Comparison of ENCODE assay signal across 23 cellular contexts in the genomic region with DNA sequence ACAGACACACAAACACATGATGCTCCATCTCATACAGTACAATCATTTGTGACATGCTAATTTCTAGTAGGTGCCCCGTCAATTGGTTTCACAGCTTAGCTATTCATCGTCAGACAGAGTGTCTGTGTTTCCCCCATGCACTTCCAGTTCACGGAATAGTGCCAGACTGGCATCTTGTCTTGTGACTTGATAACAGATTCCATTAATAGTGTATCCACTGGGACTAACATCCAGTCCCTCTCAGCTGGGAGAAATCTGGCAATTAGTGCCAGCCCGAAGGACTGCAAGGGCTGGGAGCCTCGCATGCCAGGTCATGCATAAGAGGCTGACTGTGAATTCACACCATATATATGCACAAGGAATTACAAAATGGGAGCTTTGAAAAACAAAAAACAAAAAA. TPM values are rescaled to one million over a fixed set of nuclear protein-coding genes. Genes with fewer than 3 reads are reported as not detected.
DNase-seq lines count a peak whose midpoint lies in the region; ATAC-seq, FAIRE-seq and TF ChIP-seq lines count a peak whose summit lies in the region.
"Had no signal": no experiment of that assay in that cellular context is flagged by ENCODE, and none has a peak within 500 bp of the region (broad histone marks: within the 10 kb centered on the region; RNA-seq: fewer than 3 reads in every experiment).

No MANE protein-coding gene starts in this region.

- no peaks in the 10 kb centered on the region for H3K9me1 ChIP-seq in keratinocyte (ENCODE audit: control insufficient read depth, extremely low read depth, insufficient read depth, low read length)

- no peak for TF ChIP-seq POLR2A in H1 (IDR thresholded peaks at IDR 0.05; ENCODE audit: control extremely low read depth in 1 of 2, low read depth in 2 of 2, low read length in 2 of 2)

- no peak overlapping the region for H2AFZ ChIP-seq in H1 (ENCODE audit: low read length)
- H2AFZ ChIP-seq in keratinocyte (ENCODE audit: control insufficient read depth, low read length): no peak overlapping the region

- H3K9ac ChIP-seq in H1 (replicated peaks in 1 of 4; ENCODE audit: extremely low read depth in 1 of 4, low read depth in 3 of 4, low read length in 3 of 4) (no peak overlapping the region), keratinocyte (ENCODE audit: control insufficient read depth, extremely low read depth, insufficient read depth, low read length) (no peak overlapping the region)
- H3K9ac ChIP-seq: KMS-11 had no signal

- H3K4ac ChIP-seq in H1 (replicated peaks; ENCODE audit: insufficient read length, low read depth, low read length): no peak overlapping the region

- FAIRE-seq in H1 (lab: Jason Lieb, UNC) (no peak), keratinocyte (lab: Jason Lieb, UNC) (peak; percentile 44)
- FAIRE-seq: GM12878, GM19239, RCC 7860 had no signal

- H3K27me3 ChIP-seq in H1 (replicated peaks in 1 of 4; ENCODE audit: control insufficient read depth in 3 of 4, extremely low read depth in 1 of 4, insufficient read depth in 3 of 4, low read length in 3 of 4) (no peaks in the 10 kb centered on the region), keratinocyte (ENCODE audit: control insufficient read depth, extremely low read depth, insufficient read depth, low read length) (no peaks in the 10 kb centered on the region)

- intact Hi-C loops in cardiac septum (cut with DNase I): loop anchor here (2.0 kb wide), 1 partner anchor 26 kb away; no protein-coding TSS in a partner anchor

- H3K4me1 ChIP-seq in H1 (replicated peaks in 1 of 4; ENCODE audit: control insufficient read depth in 3 of 4, insufficient read depth in 4 of 4, low read length in 3 of 4) (peaks cover 0 to 12% (median 5%) of the 10 kb centered on the region in 4 experiments; a peak in 3 of 7 replicates), keratinocyte (ENCODE audit: control insufficient read depth, extremely low read depth, insufficient read depth, low read length) (no peaks in the 10 kb centered on the region)

- H3K23ac ChIP-seq in H1 (ENCODE audit: insufficient read length): no peak overlapping the region

- H2AK5ac ChIP-seq in H1 (ENCODE audit: low read depth, low read length): no peak overlapping the region

- H3K56ac ChIP-seq in H1 (replicated peaks; ENCODE audit: insufficient read length, low read depth, low read length): no peak overlapping the region

- DNase-seq in H1 (ENCODE audit: low read depth in 1 of 2, low spot score in 2 of 2): no peak
- DNase-seq in cardiac septum (ENCODE audit: low spot score): peak; percentile 77
- no peak for DNase-seq in keratinocyte (ENCODE audit: low read depth, low spot score)
- DNase-seq in superior temporal gyrus (ENCODE audit: extremely low spot score): peak; percentile 56
- DNase-seq in NCI-H510A treated with DMSO at 0.1 percent for 48 hours (lab: John Stamatoyannopoulos, UW): no peak
- no peak for DNase-seq in NCI-H446 treated with DMSO at 0.1 percent for 48 hours (lab: John Stamatoyannopoulos, UW)
- DNase-seq in AG08396 (ENCODE audit: low spot score): no peak
- DNase-seq: Calu3; CD4-positive, alpha-beta T cell; DMS53; EL; MV-4-11; NCI-H1417 treated with DMSO at 0.1 percent for 48 hours; NCI-H1930; NK-92 treated with Interleukin-12 subunit alpha and Interleukin-12 subunit beta, amount 100 ng/mL, for 24 hours; SHP77 treated with DMSO at 0.1 percent for 48 hours; T-cell had no signal

- TF ChIP-seq EP300 in H1 (IDR thresholded peaks at IDR 0.05; ENCODE audit: borderline replicate concordance in 1 of 2, low read depth in 2 of 2, low read length in 2 of 2): no peak

- no peak overlapping the region for H3K14ac ChIP-seq in H1 (ENCODE audit: insufficient read length)

- H3K4me2 ChIP-seq in H1 (ENCODE audit: insufficient read depth in 1 of 2, low read depth in 2 of 2, low read length in 2 of 2): no peak overlapping the region
- H3K4me2 ChIP-seq in keratinocyte (ENCODE audit: control insufficient read depth, extremely low read depth, insufficient read depth, low read depth, low read length): no peak overlapping the region
- H3K4me2 ChIP-seq: KMS-11 had no signal

- H3K9me3 ChIP-seq in H1 (ENCODE audit: insufficient read depth in 2 of 2, low read depth in 1 of 2, low read length in 1 of 2) (peaks cover 0 to 1% of the 10 kb centered on the region in 2 experiments; a peak in 1 of 4 replicates), keratinocyte (ENCODE audit: control insufficient read depth, low read depth, low read length) (no peaks in the 10 kb centered on the region)

- no peak overlapping the region for H2BK15ac ChIP-seq in H1 (ENCODE audit: low read length)

- H3K18ac ChIP-seq in H1 (ENCODE audit: extremely low read depth, low read length): no peak overlapping the region; the same call in 1 of the 2 replicates

- TF ChIP-seq RAD21 in H1 (IDR thresholded peaks at IDR 0.05 in 1 of 2, conservative IDR thresholded peaks at IDR 0.05 in 1 of 2; ENCODE audit: low read depth in 2 of 2, low read length in 2 of 2): no peak

- H4K20me1 ChIP-seq in H1 (replicated peaks in 1 of 2; ENCODE audit: control insufficient read depth in 1 of 2, insufficient read depth in 2 of 2, low read length in 2 of 2) (no peaks in the 10 kb centered on the region), keratinocyte (ENCODE audit: control insufficient read depth, extremely low read depth, insufficient read depth, low read length) (no peaks in the 10 kb centered on the region)

- 89% methylated on average over 5 of the region's 5 CpGs; no CpG with 5 or more reads in 1 of the 2 experiments for WGBS in H1 (ENCODE audit: extremely low coverage in 1 of 2, insufficient coverage in 1 of 2, insufficient read length in 1 of 2, insufficient replicate concordance in 2 of 2, low coverage in 1 of 2, low lambda C conversion rate in 2 of 2, missing lambda C conversion rate in 1 of 2), 2 experiments

- dilution Hi-C loops in keratinocyte (cut with MboI; ENCODE audit: extremely low pct_ligation_motif_present, low sequenced_read_pairs): no loop called here

- H2BK120ac ChIP-seq in H1 (replicated peaks; ENCODE audit: low read depth, low read length): no peak overlapping the region

- POLR2A ChIA-PET in H1 (lab: Charles Lee; ENCODE audit: partially characterized antibody): no interaction called here

- H4K5ac ChIP-seq in H1 (ENCODE audit: insufficient read length, low read depth, low read length): no peak overlapping the region

- ATAC-seq in HG02938 (IDR thresholded peaks at IDR 0.05; ENCODE audit: unreplicated experiment): no peak
- ATAC-seq: GM12878, SK-N-SH treated with all-trans-retinoic acid at 6 μM for 48 hours, T-cell had no signal

- no peak for TF ChIP-seq CTCF in H1 (IDR thresholded peaks at IDR 0.05; ENCODE audit: control extremely low read depth in 1 of 3, insufficient read depth in 1 of 3, low read depth in 1 of 3, low read length in 3 of 3)
- TF ChIP-seq CTCF in keratinocyte (optimal IDR thresholded peaks at IDR 0.05 in 1 of 3, IDR thresholded peaks at IDR 0.05 in 1 of 3, conservative IDR thresholded peaks at IDR 0.05 in 1 of 3; ENCODE audit: extremely low read depth in 1 of 3, insufficient read depth in 2 of 3, low read length in 3 of 3): no peak

- H2BK12ac ChIP-seq in H1 (ENCODE audit: low read depth, low read length): no peak overlapping the region

- no peaks in the 10 kb centered on the region for H3K79me2 ChIP-seq in H1 (ENCODE audit: control insufficient read depth in 1 of 2, insufficient read depth in 2 of 2, low read length in 2 of 2)
- H3K79me2 ChIP-seq in keratinocyte (ENCODE audit: control insufficient read depth, insufficient read depth, low read length): no peaks in the 10 kb centered on the region

- CTCF ChIA-PET in H1 (lab: Charles Lee; ENCODE audit: partially characterized antibody): interaction anchor here (0.5 to 1.9 kb wide), 7 partner anchors 9 to 106 kb away, joined by 3 to 6 read pairs (median 3); no protein-coding TSS in a partner anchor

- H4K91ac ChIP-seq in H1 (replicated peaks; ENCODE audit: insufficient read length, low read length): no peak overlapping the region

- no peak overlapping the region for H3K4me3 ChIP-seq in H1 (ENCODE audit: extremely low read depth in 1 of 4, insufficient read depth in 2 of 4, low read depth in 3 of 4, low read length in 4 of 4)
- H3K4me3 ChIP-seq in keratinocyte (ENCODE audit: control insufficient read depth in 2 of 3, extremely low read depth in 1 of 3, insufficient read depth in 2 of 3, low read depth in 1 of 3, low read length in 3 of 3): no peak overlapping the region
- H3K4me3 ChIP-seq: GM12878 had no signal

- peak overlapping the region; percentile 2; the same call in 1 of the 2 replicates for H2BK20ac ChIP-seq in H1 (ENCODE audit: low read length)

- H4K8ac ChIP-seq in H1 (ENCODE audit: extremely low read depth, insufficient read depth, low read length): no peak overlapping the region

- H3K36me3 ChIP-seq in H1 (ENCODE audit: control insufficient read depth in 2 of 4, insufficient read depth in 4 of 4, low read length in 3 of 4) (no peaks in the 10 kb centered on the region), keratinocyte (ENCODE audit: control insufficient read depth in 2 of 2, extremely low read depth in 1 of 2, insufficient read depth in 2 of 2, low read length in 2 of 2) (no peaks in the 10 kb centered on the region)

- no peak overlapping the region for H2BK5ac ChIP-seq in H1 (ENCODE audit: low read depth, low read length)

- H3K23me2 ChIP-seq in H1 (ENCODE audit: low read depth, low read length): no peaks in the 10 kb centered on the region

- H3K79me1 ChIP-seq in H1 (ENCODE audit: low read depth, low read length): no peaks in the 10 kb centered on the region

- H3K27ac ChIP-seq in H1 (ENCODE audit: low read depth, low read length): no peak overlapping the region
- no peak overlapping the region for H3K27ac ChIP-seq in keratinocyte (ENCODE audit: control insufficient read depth, insufficient read depth, low read length)
- H3K27ac ChIP-seq: KMS-11 had no signal

RNA-seq across cellular contexts. Expression of gene GATB, which starts 20.2 kb away (rescaled TPM):
- total RNA-seq in H1 (2021; fragmentation: NEBNext Ultra II Directional; extraction: Animal tissue kit (Norgen Biotek cat#: 25700)): 18.0 TPM in 2 replicates
- polyA plus RNA-seq in H1 (2011; rRNA removed) (12.6 and 15.3 TPM in 2 replicates), keratinocyte (25.5 to 32.3 TPM (median 31.0 TPM) in 3 replicates)
- polyA plus RNA-seq in H1 (2011; cell fraction: cytosol; rRNA removed): 18.5 TPM
- 14.9 TPM for polyA plus RNA-seq in H1 (2011; cell fraction: nucleus; rRNA removed)
- polyA plus RNA-seq in H1 (2012, experiment 1 of 2): 17.7 to 27.2 TPM (median 19.9 TPM) in 4 replicates
- 18.8 TPM for polyA plus RNA-seq in H1 (2012, experiment 2 of 2)
- polyA plus RNA-seq in H1 (2013, experiment 1 of 2): 11.6 TPM
- polyA plus RNA-seq in H1 (2013, experiment 2 of 2): 11.0 TPM
- 17.7 and 19.6 TPM in 2 replicates for polyA minus RNA-seq in H1 (2011; rRNA and poly(A)+ RNA removed)
- polyA minus RNA-seq in H1 (2011; cell fraction: cytosol; rRNA and poly(A)+ RNA removed): 12.9 TPM
- polyA minus RNA-seq in H1 (2011; cell fraction: nucleus; rRNA and poly(A)+ RNA removed): 23.8 TPM
- total RNA-seq in cardiac septum: 75.1 TPM
- 12.4 TPM for polyA plus RNA-seq in keratinocyte (2011; ENCODE audit: low read depth)
- 23.0 and 27.4 TPM in 2 replicates for polyA plus RNA-seq in keratinocyte (2011; cell fraction: cytosol; rRNA removed)
- 33.4 and 37.7 TPM in 2 replicates for polyA plus RNA-seq in keratinocyte (2011; cell fraction: nucleus; rRNA removed)
- 11.0 and 18.9 TPM in 2 replicates for polyA plus RNA-seq in keratinocyte (2012; ENCODE audit: low replicate concordance)
- polyA minus RNA-seq in keratinocyte: 9.0 to 25.7 TPM (median 23.7 TPM) in 3 replicates
- 13.6 TPM for polyA minus RNA-seq in keratinocyte (2011; cell fraction: cytosol; rRNA and poly(A)+ RNA removed)
- polyA minus RNA-seq in keratinocyte (2011; cell fraction: nucleus; rRNA and poly(A)+ RNA removed): 16.5 and 23.9 TPM in 2 replicates

Comparison
In these comparisons a context has a peak if more than half of its experiments do, and no peak if none do; other contexts are left out.
1. DNase-seq: peak in cardiac septum (single experiment) and superior temporal gyrus (single experiment); none in H1 (0 of 2), keratinocyte (single experiment), NCI-H510A treated with DMSO at 0.1 percent for 48 hours (single experiment), NCI-H446 treated with DMSO at 0.1 percent for 48 hours (single experiment) and AG08396 (single experiment).